Comparison of ENCODE assay signal across 8 cellular contexts in genomic region chr3:136193273-136194043, GRCh38. TPM values are rescaled to one million over a fixed set of nuclear protein-coding genes. Genes with fewer than 3 reads are reported as not detected.
DNase-seq lines count a peak whose midpoint lies in the region; ATAC-seq, FAIRE-seq and TF ChIP-seq lines count a peak whose summit lies in the region.

No MANE protein-coding gene starts in this region.

- peaks cover 49% of the 10 kb centered on the region for H3K4me1 ChIP-seq in OCI-LY7 (ENCODE audit: insufficient read depth, low read length, poor library complexity, severe bottlenecking)
- peaks cover 0 to 10% (median 1%) of the 10 kb centered on the region in 4 experiments; a peak in 3 of 7 replicates for H3K4me1 ChIP-seq in H1 (replicated peaks in 1 of 4; ENCODE audit: control insufficient read depth in 3 of 4, insufficient read depth in 4 of 4, low read length in 3 of 4)
- H3K4me1 ChIP-seq in neural progenitor cell = peaks cover 20% of the 10 kb centered on the region

- TF ChIP-seq POLR2A in H1 (IDR thresholded peaks at IDR 0.05; ENCODE audit: control extremely low read depth in 1 of 2, low read depth in 2 of 2, low read length in 2 of 2) = no peak

- H3F3A ChIP-seq in neural progenitor cell (ENCODE audit: low read depth) = peaks cover 38% of the 10 kb centered on the region

- no peak for TF ChIP-seq EP300 in H1 (IDR thresholded peaks at IDR 0.05; ENCODE audit: borderline replicate concordance in 1 of 2, low read depth in 2 of 2, low read length in 2 of 2)

- BruUV-seq in OCI-LY7 (replicated peaks; lab: Mats Ljungman, UMichigan) = no TSS peak

- no peak for ATAC-seq in GM19035 (IDR thresholded peaks at IDR 0.05; ENCODE audit: unreplicated experiment)

- POLR2A ChIA-PET in OCI-LY7 (lab: Charles Lee) = interaction anchor here (0.6 to 2.4 kb wide), 10 partner anchors 9 to 790 kb away, joined by 3 to 11 read pairs (median 4); no protein-coding TSS in a partner anchor
- POLR2A ChIA-PET in H1 (lab: Charles Lee; ENCODE audit: partially characterized antibody) = interaction anchor here (0.6 to 6.6 kb wide), 4 partner anchors 11 to 56 kb away, joined by 3 to 86 read pairs (median 40); partner anchors contain the start of gene PCCB

- H2BK20ac ChIP-seq in H1 (ENCODE audit: low read length) = no peak overlapping the region

- no peak overlapping the region for H2AFZ ChIP-seq in OCI-LY7 (ENCODE audit: low read length)
- H2AFZ ChIP-seq in H1 (ENCODE audit: low read length) = no peak overlapping the region
- H2AFZ ChIP-seq in neural progenitor cell (replicated peaks) = no peak overlapping the region

- TF ChIP-seq RAD21 in H1 (IDR thresholded peaks at IDR 0.05 in 1 of 2, conservative IDR thresholded peaks at IDR 0.05 in 1 of 2; ENCODE audit: low read depth in 2 of 2, low read length in 2 of 2) = no peak

- H3K4me3 ChIP-seq in OCI-LY7 (ENCODE audit: low read depth, low read length, poor library complexity, severe bottlenecking) (peak overlapping the region; percentile 91), H1 (ENCODE audit: extremely low read depth in 1 of 4, insufficient read depth in 2 of 4, low read depth in 3 of 4, low read length in 4 of 4) (peak overlapping the region; percentile 93 to 98 (median 94)), neural progenitor cell (peak overlapping the region; percentile 87)

- peaks cover 19% of the 10 kb centered on the region for H3K9me3 Mint-ChIP-seq in neural progenitor cell

- H3K18ac ChIP-seq in H1 (ENCODE audit: extremely low read depth, low read length) = no peak overlapping the region

- H3K27ac ChIP-seq in OCI-LY7 (ENCODE audit: low read depth, low read length, poor library complexity, severe bottlenecking) (peak overlapping the region; percentile 91), H1 (ENCODE audit: low read depth, low read length) (no peak overlapping the region), neural progenitor cell (no peak overlapping the region)

- H3K14ac ChIP-seq in H1 (ENCODE audit: insufficient read length) = no peak overlapping the region

- no peak overlapping the region for H2BK5ac ChIP-seq in H1 (ENCODE audit: low read depth, low read length)

- peaks cover 8% of the 10 kb centered on the region for H3K27me3 Mint-ChIP-seq in neural progenitor cell (ENCODE audit: insufficient read depth, low read depth)

- H3K9ac ChIP-seq in H1 (replicated peaks in 1 of 4; ENCODE audit: extremely low read depth in 1 of 4, low read depth in 3 of 4, low read length in 3 of 4) (peak overlapping the region in 1 of 4 experiments; percentile 16; a peak in 1 of 7 replicates), neural progenitor cell (peak overlapping the region; percentile 76)

- H4K8ac ChIP-seq in H1 (ENCODE audit: extremely low read depth, insufficient read depth, low read length) = no peak overlapping the region

- H4K20me1 ChIP-seq in OCI-LY7 (ENCODE audit: insufficient read depth, low read length) = peaks cover 57% of the 10 kb centered on the region
- H4K20me1 ChIP-seq in H1 (replicated peaks in 1 of 2; ENCODE audit: control insufficient read depth in 1 of 2, insufficient read depth in 2 of 2, low read length in 2 of 2) = peaks cover 27 to 31% of the 10 kb centered on the region in 2 experiments
- peaks cover 68% of the 10 kb centered on the region for H4K20me1 ChIP-seq in neural progenitor cell (ENCODE audit: low read depth)

- no peaks in the 10 kb centered on the region for H3K9me2 ChIP-seq in OCI-LY7 (ENCODE audit: insufficient read depth, low read length)

- H2BK12ac ChIP-seq in H1 (ENCODE audit: low read depth, low read length) = no peak overlapping the region

- H2BK15ac ChIP-seq in H1 (ENCODE audit: low read length) = no peak overlapping the region

- H3K4me3 Mint-ChIP-seq in neural progenitor cell = peak overlapping the region; percentile 99

- H2AK5ac ChIP-seq in H1 (ENCODE audit: low read depth, low read length) = no peak overlapping the region

- no peak overlapping the region for H3K56ac ChIP-seq in H1 (replicated peaks; ENCODE audit: insufficient read length, low read depth, low read length)

- peak overlapping the region; percentile 84 for H3K4me2 ChIP-seq in OCI-LY7 (ENCODE audit: low read length)
- peak overlapping the region; percentile 89 to 95 for H3K4me2 ChIP-seq in H1 (ENCODE audit: insufficient read depth in 1 of 2, low read depth in 2 of 2, low read length in 2 of 2)
- peak overlapping the region; percentile 90 for H3K4me2 ChIP-seq in neural progenitor cell

- peaks cover 28% of the 10 kb centered on the region for H3K36me3 Mint-ChIP-seq in neural progenitor cell

- no peak for FAIRE-seq in H1 (lab: Jason Lieb, UNC)

- 26% methylated on average over 6 of the region's 6 CpGs; no CpG with 5 or more reads in 1 of the 2 experiments for WGBS in H1 (ENCODE audit: extremely low coverage in 1 of 2, insufficient coverage in 1 of 2, insufficient read length in 1 of 2, insufficient replicate concordance in 2 of 2, low coverage in 1 of 2, low lambda C conversion rate in 2 of 2, missing lambda C conversion rate in 1 of 2), 2 experiments

- H3K36me3 ChIP-seq in OCI-LY7 (ENCODE audit: insufficient read depth, low read length) = peaks cover 54% of the 10 kb centered on the region
- no peaks in the 10 kb centered on the region for H3K36me3 ChIP-seq in H1 (ENCODE audit: control insufficient read depth in 2 of 4, insufficient read depth in 4 of 4, low read length in 3 of 4)
- no peaks in the 10 kb centered on the region for H3K36me3 ChIP-seq in neural progenitor cell

- TF ChIP-seq CTCF in OCI-LY7 (conservative IDR thresholded peaks at IDR 0.05; ENCODE audit: low read length) = no peak
- TF ChIP-seq CTCF in H1 (IDR thresholded peaks at IDR 0.05; ENCODE audit: control extremely low read depth in 1 of 3, insufficient read depth in 1 of 3, low read depth in 1 of 3, low read length in 3 of 3) = no peak
- no peak for TF ChIP-seq CTCF in neural progenitor cell (IDR thresholded peaks at IDR 0.05)

- CTCF ChIA-PET in OCI-LY7 (lab: Charles Lee; ENCODE audit: unreplicated experiment) (interaction anchor here (1.2 kb wide), 1 partner anchor 58 kb away, joined by 3 read pairs; no protein-coding TSS in a partner anchor), H1 (lab: Charles Lee; ENCODE audit: partially characterized antibody) (interaction anchor here (0.6 to 1.0 kb wide), 3 partner anchors 31 to 1147 kb away, joined by 3 read pairs; no protein-coding TSS in a partner anchor)

- no peak overlapping the region for H3K23ac ChIP-seq in H1 (ENCODE audit: insufficient read length)

- peaks cover 6% of the 10 kb centered on the region; the same call in 1 of the 2 replicates for H3K79me1 ChIP-seq in H1 (ENCODE audit: low read depth, low read length)

- H3K79me2 ChIP-seq in OCI-LY7 (ENCODE audit: insufficient read depth, low read depth, low read length) (peaks cover 84% of the 10 kb centered on the region), H1 (ENCODE audit: control insufficient read depth in 1 of 2, insufficient read depth in 2 of 2, low read length in 2 of 2) (peaks cover 46 to 68% of the 10 kb centered on the region in 2 experiments), neural progenitor cell (ENCODE audit: low read depth) (peaks cover 83% of the 10 kb centered on the region)

- H3K23me2 ChIP-seq in H1 (ENCODE audit: low read depth, low read length) = peaks cover 10% of the 10 kb centered on the region; the same call in 1 of the 2 replicates

- no peak overlapping the region for H4K91ac ChIP-seq in H1 (replicated peaks; ENCODE audit: insufficient read length, low read length)

- intact Hi-C loops in OCI-LY7 (cut with micrococcal nuclease; ENCODE audit: unreplicated experiment) = loop anchor here (2.0 kb wide), 1 partner anchor 115 kb away; no protein-coding TSS in a partner anchor

- H3K9me3 ChIP-seq in OCI-LY7 (ENCODE audit: low read length) = peaks cover 9% of the 10 kb centered on the region; the same call in 1 of the 2 replicates
- H3K9me3 ChIP-seq in H1 (ENCODE audit: insufficient read depth in 2 of 2, low read depth in 1 of 2, low read length in 1 of 2) = no peaks in the 10 kb centered on the region
- H3K9me3 ChIP-seq in neural progenitor cell (ENCODE audit: low read depth) = peaks cover 4% of the 10 kb centered on the region

- DNase-seq in NOMO-1 (lab: John Stamatoyannopoulos, UW; ENCODE audit: unreplicated experiment in 2 of 2) (peak; percentile 10 to 39), NOMO-1 treated with dmso at 0.1 percent for 144 hours (lab: John Stamatoyannopoulos, UW; ENCODE audit: unreplicated experiment) (no peak), OCI-LY7 (ENCODE audit: low spot score) (peak; percentile 35), H1 (ENCODE audit: low read depth in 1 of 2, low spot score in 2 of 2) (no peak), neural progenitor cell (ENCODE audit: low spot score) (no peak), NCI-H345 treated with DMSO at 0.1 percent for 48 hours (lab: John Stamatoyannopoulos, UW; ENCODE audit: unreplicated experiment) (no peak), mesenteric fat pad (ENCODE audit: low spot score) (no peak)

- peaks cover 37% of the 10 kb centered on the region for H3K4me1 Mint-ChIP-seq in neural progenitor cell

- no peaks in the 10 kb centered on the region for H3K27me3 ChIP-seq in H1 (replicated peaks in 1 of 4; ENCODE audit: control insufficient read depth in 3 of 4, extremely low read depth in 1 of 4, insufficient read depth in 3 of 4, low read length in 3 of 4)
- H3K27me3 ChIP-seq in neural progenitor cell = no peaks in the 10 kb centered on the region

- no peak overlapping the region for H3K27ac Mint-ChIP-seq in neural progenitor cell

- no peak overlapping the region for H3K4ac ChIP-seq in H1 (replicated peaks; ENCODE audit: insufficient read length, low read depth, low read length)

- H4K5ac ChIP-seq in H1 (ENCODE audit: insufficient read length, low read depth, low read length) = no peak overlapping the region

- H2BK120ac ChIP-seq in H1 (replicated peaks; ENCODE audit: low read depth, low read length) = no peak overlapping the region

RNA-seq across cellular contexts. Expression of gene MSL2, which starts 2.7 kb away (rescaled TPM):
- total RNA-seq in OCI-LY7 (2014; rRNA removed; shearing (Covaris generic)) = 24.9 and 27.1 TPM in 2 replicates
- 55.2 and 55.6 TPM in 2 replicates for total RNA-seq in OCI-LY7 (2022)
- 40.6 and 41.8 TPM in 2 replicates for total RNA-seq in H1 (2021; fragmentation: NEBNext Ultra II Directional; extraction: Animal tissue kit (Norgen Biotek cat#: 25700))
- 8.8 and 9.1 TPM in 2 replicates for polyA plus RNA-seq in H1 (2011; rRNA removed)
- 10.8 TPM for polyA plus RNA-seq in H1 (2011; cell fraction: cytosol; rRNA removed)
- 6.3 TPM for polyA plus RNA-seq in H1 (2011; cell fraction: nucleus; rRNA removed)
- 11.7 to 34.4 TPM (median 17.6 TPM) in 4 replicates for polyA plus RNA-seq in H1 (2012, experiment 1 of 2)
- polyA plus RNA-seq in H1 (2012, experiment 2 of 2) = 2.2 TPM
- 17.7 TPM for polyA plus RNA-seq in H1 (2013, experiment 1 of 2)
- 17.7 TPM for polyA plus RNA-seq in H1 (2013, experiment 2 of 2)
- polyA minus RNA-seq in H1 (2011; rRNA and poly(A)+ RNA removed) = 19.0 and 32.2 TPM in 2 replicates
- polyA minus RNA-seq in H1 (2011; cell fraction: cytosol; rRNA and poly(A)+ RNA removed) = 20.9 TPM
- 16.8 TPM for polyA minus RNA-seq in H1 (2011; cell fraction: nucleus; rRNA and poly(A)+ RNA removed)
- total RNA-seq in neural progenitor cell (ENCODE audit: low replicate concordance) = 40.8 and 52.9 TPM in 2 replicates
- total RNA-seq in mesenteric fat pad = 20.6 TPM

RNA-seq across cellular contexts. Expression of gene PCCB, which starts 56.7 kb away (rescaled TPM):
- total RNA-seq in OCI-LY7 (2014; rRNA removed; shearing (Covaris generic)) = 38.3 and 39.7 TPM in 2 replicates
- 51.5 and 64.1 TPM in 2 replicates for total RNA-seq in OCI-LY7 (2022)
- total RNA-seq in H1 (2021; fragmentation: NEBNext Ultra II Directional; extraction: Animal tissue kit (Norgen Biotek cat#: 25700)) = 56.7 and 60.2 TPM in 2 replicates
- polyA plus RNA-seq in H1 (2011; rRNA removed) = 60.8 and 84.4 TPM in 2 replicates
- polyA plus RNA-seq in H1 (2011; cell fraction: cytosol; rRNA removed) = 82.6 TPM
- polyA plus RNA-seq in H1 (2011; cell fraction: nucleus; rRNA removed) = 63.8 TPM
- 69.8 to 75.3 TPM (median 73.3 TPM) in 4 replicates for polyA plus RNA-seq in H1 (2012, experiment 1 of 2)
- polyA plus RNA-seq in H1 (2012, experiment 2 of 2) = 41.3 TPM
- polyA plus RNA-seq in H1 (2013, experiment 1 of 2) = 35.0 TPM
- 35.0 TPM for polyA plus RNA-seq in H1 (2013, experiment 2 of 2)
- polyA minus RNA-seq in H1 (2011; rRNA and poly(A)+ RNA removed) = 112 and 123 TPM in 2 replicates
- 44.0 TPM for polyA minus RNA-seq in H1 (2011; cell fraction: cytosol; rRNA and poly(A)+ RNA removed)
- polyA minus RNA-seq in H1 (2011; cell fraction: nucleus; rRNA and poly(A)+ RNA removed) = 31.8 TPM
- total RNA-seq in neural progenitor cell (ENCODE audit: low replicate concordance) = 83.4 and 99.2 TPM in 2 replicates
- 28.5 TPM for total RNA-seq in mesenteric fat pad

Comparison
In these comparisons a context has a peak if more than half of its experiments do, and no peak if none do; other contexts are left out.
1. DNase-seq: peak in NOMO-1 (2 of 2) and OCI-LY7 (single experiment); none in NOMO-1 treated with dmso at 0.1 percent for 144 hours (single experiment), H1 (0 of 2), neural progenitor cell (single experiment), NCI-H345 treated with DMSO at 0.1 percent for 48 hours (single experiment) and mesenteric fat pad (single experiment).
2. Peak in every context shown above with its lines, with median percentiles within 50 percentile points of each other: H3K4me2 ChIP-seq and H3K4me3 ChIP-seq.